ENCODE assay signal across 7 cellular contexts in genomic region chr6:4055420-4056041, GRCh38. TPM values are rescaled to one million over a fixed set of nuclear protein-coding genes. Genes with fewer than 3 reads are reported as not detected.
DNase-seq lines count a peak whose midpoint lies in the region; ATAC-seq and TF ChIP-seq lines count a peak whose summit lies in the region.

No MANE protein-coding gene starts in this region.

- H3K9me3 ChIP-seq in mammary epithelial cell (replicated peaks; ENCODE audit: insufficient read depth, low read length): no peaks in the 10 kb centered on the region

- no peak overlapping the region for H3K9ac ChIP-seq in mammary epithelial cell (ENCODE audit: insufficient read depth, low read length)

- no peak overlapping the region for H3K4me3 ChIP-seq in NB4 (ENCODE audit: low read depth, low read length)
- no peak overlapping the region for H3K4me3 ChIP-seq in mammary epithelial cell (replicated peaks in 1 of 3; ENCODE audit: insufficient read depth in 1 of 3, low read depth in 2 of 3, low read length in 3 of 3)

- no peak for ATAC-seq in HG03097 (IDR thresholded peaks at IDR 0.05; ENCODE audit: low FRiP score, unreplicated experiment)

- H4K20me1 ChIP-seq in mammary epithelial cell (ENCODE audit: insufficient read depth, low read length): no peaks in the 10 kb centered on the region

- H3K36me3 ChIP-seq in mammary epithelial cell (ENCODE audit: insufficient read depth, low read length): peaks cover 40% of the 10 kb centered on the region

- TF ChIP-seq CTCF in NB4 (IDR thresholded peaks at IDR 0.05; ENCODE audit: low read depth, low read length): peak; percentile 40
- TF ChIP-seq CTCF in mammary epithelial cell (conservative IDR thresholded peaks at IDR 0.05 in 1 of 2, IDR thresholded peaks at IDR 0.05 in 1 of 2; ENCODE audit: extremely low read depth in 1 of 2, insufficient read depth in 1 of 2, low read depth in 1 of 2, low read length in 2 of 2): peak; percentile 52 to 67

- DNase-seq in EL (peak; percentile 87), NB4 (ENCODE audit: low read depth) (peak; percentile 42), mammary epithelial cell (peak; percentile 73), lung microvascular endothelial cell (ENCODE audit: low read depth in 2 of 2) (peak; percentile 78 to 91), DMS153 (lab: John Stamatoyannopoulos, UW) (no peak), DMS153 treated with DMSO at 0.1 percent for 48 hours (lab: John Stamatoyannopoulos, UW; ENCODE audit: unreplicated experiment) (no peak)

- H3K4me2 ChIP-seq in mammary epithelial cell (ENCODE audit: insufficient read depth, low read depth, low read length): no peak overlapping the region

- peaks cover 39% of the 10 kb centered on the region for H3K4me1 ChIP-seq in mammary epithelial cell (ENCODE audit: insufficient read depth, low read length)

- in situ Hi-C loops in mammary epithelial cell (cut with MboI; ENCODE audit: low sequenced_read_pairs in 2 of 2): loop anchor here (5.0 to 10.0 kb wide), 2 partner anchors 89 to 97 kb away; no protein-coding TSS in a partner anchor

- intact Hi-C loops in mammary epithelial cell (cut with micrococcal nuclease): loop anchor here (1.0 kb wide), 5 partner anchors 71 to 258 kb away; partner anchors contain the start of gene ECI2

- H3K27ac ChIP-seq in mammary epithelial cell (ENCODE audit: insufficient read depth, low read depth, low read length): peak overlapping the region; percentile 37

- H2AFZ ChIP-seq in mammary epithelial cell (ENCODE audit: low read depth, low read length): no peak overlapping the region

- dilution Hi-C loops in mammary epithelial cell (cut with HindIII; ENCODE audit: low sequenced_read_pairs): loop anchor here (5.0 kb wide), 1 partner anchor 62 kb away; no protein-coding TSS in a partner anchor

- CTCF ChIA-PET in mammary epithelial cell (lab: Charles Lee; ENCODE audit: low non-redundant PET): interaction anchor here (0.7 kb wide), 1 partner anchor 35 kb away, joined by 4 read pairs; no protein-coding TSS in a partner anchor

- 50% methylated on average over 2 of the region's 2 CpGs for WGBS in mammary epithelial cell (ENCODE audit: low coverage, missing lambda C conversion rate)

- no peak for TF ChIP-seq POLR2A in NB4 (IDR thresholded peaks at IDR 0.05; ENCODE audit: extremely low read depth, insufficient read length)

- BruUV-seq in mammary epithelial cell (replicated peaks; lab: Mats Ljungman, UMichigan): no TSS peak

- peaks cover 10% of the 10 kb centered on the region for H3K79me2 ChIP-seq in mammary epithelial cell (ENCODE audit: insufficient read depth, low read length)

- H3K27me3 ChIP-seq in mammary epithelial cell (ENCODE audit: insufficient read depth, low read length): no peaks in the 10 kb centered on the region

RNA-seq across cellular contexts. Expression of gene FAM217A, which starts 23.4 kb away (rescaled TPM):
- total RNA-seq in mammary epithelial cell: not detected
- not detected for polyA plus RNA-seq in mammary epithelial cell
- polyA minus RNA-seq in mammary epithelial cell: not detected
- not detected in 2 replicates for total RNA-seq in lung microvascular endothelial cell

Comparison
In these comparisons a context has a peak if more than half of its experiments do, and no peak if none do; other contexts are left out.
1. DNase-seq: peak in EL (single experiment), NB4 (single experiment), mammary epithelial cell (single experiment) and lung microvascular endothelial cell (2 of 2); none in DMS153 (single experiment) and DMS153 treated with DMSO at 0.1 percent for 48 hours (single experiment).